19 cellular contexts compared by ENCODE assay signal in the genomic region with DNA sequence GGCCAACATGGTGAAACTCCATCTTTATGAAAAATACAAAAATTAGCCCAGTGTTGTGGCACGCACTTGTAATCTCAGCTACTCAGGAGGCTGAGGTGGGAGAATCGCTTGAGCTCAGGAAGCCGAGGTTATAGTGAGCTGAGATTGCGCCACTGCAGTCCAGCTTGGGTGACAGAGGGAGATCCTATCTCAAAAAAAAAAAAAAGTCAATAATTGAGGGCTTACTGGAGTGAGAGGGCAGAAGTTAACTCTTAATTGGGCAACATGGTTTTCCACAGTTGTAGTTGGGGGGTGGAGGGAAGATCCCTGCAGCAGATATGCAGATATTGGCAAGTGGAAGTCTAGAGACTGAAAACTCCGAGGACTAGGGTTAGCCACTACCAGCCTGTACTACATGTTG.
"Had no signal": no experiment of that assay in that cellular context is flagged by ENCODE, and none has a peak within 500 bp of the region (broad histone marks: within the 10 kb centered on the region; RNA-seq: fewer than 3 reads in every experiment).

No MANE protein-coding gene starts in this region.

- ATAC-seq: heart left ventricle; left lung; lower lobe of right lung; natural killer cell treated with Interleukin-12 subunit alpha and Interleukin-12 subunit beta and Interleukin-15 and Interleukin-18, amount 100 ng/mL, for 72 hours; pancreas; stimulated activated naive B cell treated with anti-CD40 and anti-IgM and Interleukin-4, amounts not matched to agents 10 μg/mL and 1 μg/mL and 100 μg/mL, for 72 hours; stimulated activated naive CD8-positive, alpha-beta T cell treated with anti-CD3 and anti-CD28 coated beads, Interleukin-15, amount 100 ng/mL, for 72 hours had no signal

- DNase-seq: effector CD8-positive, alpha-beta T cell; foreskin melanocyte; heart left ventricle; hypothalamus; islet precursor cell; left lung; lower lobe of right lung; occipital lobe; pancreas; sigmoid colon; stimulated activated CD4-positive, alpha-beta T cell treated with anti-CD3 and anti-CD28 coated beads, Interleukin-2, amount 100 ng/mL, for 24 hours; stimulated activated CD4-positive, alpha-beta T cell treated with anti-CD3 and anti-CD28 coated beads, Interleukin-4, amount 100 ng/mL, for 4 hours; stimulated activated naive B cell treated with anti-CD40 and anti-IgM and Interleukin-4, amounts not matched to agents 10 μg/mL and 1 μg/mL and 100 μg/mL, for 72 hours; stimulated activated naive CD8-positive, alpha-beta T cell treated with anti-CD3 and anti-CD28 coated beads, Interleukin-15, amount 100 ng/mL, for 72 hours; testis had no signal

- H3K9me3 ChIP-seq: heart left ventricle, left lung, lower lobe of right lung, pancreas, sigmoid colon, testis, tibial nerve had no signal

- H3K36me3 ChIP-seq: heart left ventricle, left lung, lower lobe of right lung, pancreas, sigmoid colon, tibial nerve had no signal

- FAIRE-seq: pancreas had no signal

- H3K4me3 ChIP-seq: coronary artery, heart left ventricle, left lung, lower lobe of right lung, pancreas, sigmoid colon, skin epidermis, testis, tibial nerve had no signal

- H3K27me3 ChIP-seq: heart left ventricle, left lung, pancreas, sigmoid colon, testis, tibial nerve had no signal

- H3K27ac ChIP-seq: coronary artery, heart left ventricle, left lung, lower lobe of right lung, pancreas, sigmoid colon, skin epidermis, testis, tibial nerve had no signal

- H3K4me1 ChIP-seq: heart left ventricle, left lung, lower lobe of right lung, pancreas, sigmoid colon, testis, tibial nerve had no signal
